Comparison of ENCODE assay signal across 16 cellular contexts in the genomic region with DNA sequence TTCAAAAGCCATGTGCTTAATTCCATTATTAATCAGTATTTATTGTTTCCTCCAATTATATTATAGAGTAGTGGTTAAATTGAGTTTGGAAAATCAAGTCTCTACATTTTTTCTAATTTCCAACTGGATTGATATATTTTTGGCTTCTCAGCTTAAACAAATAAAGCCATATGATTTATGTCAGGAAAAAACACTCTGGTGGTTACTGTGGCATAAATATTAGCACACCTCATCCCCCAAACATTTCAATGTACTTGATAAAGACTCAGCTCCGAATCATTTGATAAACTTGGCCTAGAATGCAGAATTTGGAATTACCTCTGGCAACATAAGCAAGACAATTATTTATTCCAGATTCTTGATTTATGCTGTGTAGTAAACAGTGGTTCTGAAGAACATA.
DNase-seq lines count a peak whose midpoint lies in the region; ATAC-seq, FAIRE-seq and TF ChIP-seq lines count a peak whose summit lies in the region.
"Had no signal": no experiment of that assay in that cellular context is flagged by ENCODE, and none has a peak within 500 bp of the region (broad histone marks: within the 10 kb centered on the region; RNA-seq: fewer than 3 reads in every experiment).

No MANE protein-coding gene starts in this region.

- H3K9me2 ChIP-seq in SK-N-SH: no peaks in the 10 kb centered on the region

- peaks cover 19% of the 10 kb centered on the region for H3K4me1 Mint-ChIP-seq in mesothelial cell of epicardium
- H3K4me1 Mint-ChIP-seq: CD4-positive, CD25-positive, alpha-beta regulatory T cell had no signal

- TF ChIP-seq RAD21 in SK-N-SH (IDR thresholded peaks at IDR 0.05; ENCODE audit: low read length): no peak

- no peak for TF ChIP-seq EP300 in SK-N-SH (IDR thresholded peaks at IDR 0.05; ENCODE audit: borderline replicate concordance in 1 of 2, low read depth in 1 of 2, low read length in 1 of 2)

- H3K27me3 ChIP-seq in SK-N-SH (ENCODE audit: insufficient read depth) (no peaks in the 10 kb centered on the region), pancreas (no peaks in the 10 kb centered on the region), spleen (replicated peaks in 1 of 7) (no peaks in the 10 kb centered on the region)

- H3K27ac Mint-ChIP-seq in mesothelial cell of epicardium: peak overlapping the region; percentile 35
- H3K27ac Mint-ChIP-seq: CD4-positive, CD25-positive, alpha-beta regulatory T cell had no signal

- H4K20me1 ChIP-seq in SK-N-SH (ENCODE audit: insufficient read depth): no peaks in the 10 kb centered on the region

- H3F3A ChIP-seq in SK-N-SH (replicated peaks; ENCODE audit: insufficient read depth): no peaks in the 10 kb centered on the region

- CTCF ChIA-PET in SK-N-SH (lab: Yijun Ruan, JAX): no interaction called here

- H3K4me3 ChIP-seq in SK-N-SH (ENCODE audit: low read depth in 2 of 2, low read length in 1 of 2): no peak overlapping the region
- no peak overlapping the region for H3K4me3 ChIP-seq in choroid plexus epithelial cell (ENCODE audit: low read depth, low read length)
- H3K4me3 ChIP-seq in pancreas: no peak overlapping the region
- H3K4me3 ChIP-seq in spleen: no peak overlapping the region

- no peaks in the 10 kb centered on the region for H3K4me1 ChIP-seq in SK-N-SH (ENCODE audit: control insufficient read depth in 1 of 2, insufficient read depth in 2 of 2, low read depth in 1 of 2, low read length in 1 of 2)
- no peaks in the 10 kb centered on the region for H3K4me1 ChIP-seq in pancreas
- H3K4me1 ChIP-seq in spleen: no peaks in the 10 kb centered on the region

- no peaks in the 10 kb centered on the region for H3K79me2 ChIP-seq in SK-N-SH (ENCODE audit: insufficient read depth)

- no peak overlapping the region for H3K27ac ChIP-seq in SK-N-SH (ENCODE audit: low read depth in 2 of 2, low read length in 1 of 2)
- H3K27ac ChIP-seq in pancreas: no peak overlapping the region
- H3K27ac ChIP-seq in spleen: no peak overlapping the region

- TF ChIP-seq CTCF in SK-N-SH (IDR thresholded peaks at IDR 0.05): no peak
- no peak for TF ChIP-seq CTCF in choroid plexus epithelial cell (conservative IDR thresholded peaks at IDR 0.05; ENCODE audit: low read depth, low read length)
- TF ChIP-seq CTCF in mesothelial cell of epicardium (IDR thresholded peaks at IDR 0.05; ENCODE audit: unreplicated experiment): no peak
- TF ChIP-seq CTCF in pancreas (IDR thresholded peaks at IDR 0.05): no peak
- no peak for TF ChIP-seq CTCF in spleen (IDR thresholded peaks at IDR 0.05 in 8 of 11, conservative IDR thresholded peaks at IDR 0.05 in 3 of 11)

- POLR2A ChIA-PET in SK-N-SH (lab: Yijun Ruan, JAX): no interaction called here

- H3K4me3 Mint-ChIP-seq in mesothelial cell of epicardium: no peak overlapping the region
- H3K4me3 Mint-ChIP-seq: CD4-positive, CD25-positive, alpha-beta regulatory T cell had no signal

- no peak for ATAC-seq in pancreas
- ATAC-seq: Right ventricle myocardium inferior had no signal

- H3K9ac ChIP-seq in SK-N-SH: no peak overlapping the region

- H3K9me3 Mint-ChIP-seq in mesothelial cell of epicardium: peaks cover 10% of the 10 kb centered on the region

- no peak for TF ChIP-seq POLR2A in spleen (IDR thresholded peaks at IDR 0.05)

- intact Hi-C loops in pancreas (cut with DNase I) (no loop called here), spleen (cut with DNase I; ENCODE audit: low total_unique reads) (no loop called here)

- no peak overlapping the region for H2AFZ ChIP-seq in SK-N-SH (ENCODE audit: low read depth)

- H3K4me2 ChIP-seq in SK-N-SH: no peak overlapping the region

- FAIRE-seq in pancreas (lab: Jason Lieb, UNC): no peak

- no peaks in the 10 kb centered on the region for H3K27me3 Mint-ChIP-seq in mesothelial cell of epicardium (ENCODE audit: low read depth)
- H3K27me3 Mint-ChIP-seq: CD4-positive, CD25-positive, alpha-beta regulatory T cell had no signal

- H3K36me3 Mint-ChIP-seq in mesothelial cell of epicardium: peaks cover 3% of the 10 kb centered on the region
- H3K36me3 Mint-ChIP-seq: CD4-positive, CD25-positive, alpha-beta regulatory T cell had no signal

- WGBS in SK-N-SH (ENCODE audit: low lambda C conversion rate): 26% methylated on average over 1 of the region's 1 CpG
- WGBS in pancreas, 2 donors: 16 to 18% methylated on average over 1 of the region's 1 CpG
- WGBS in spleen, 5 donors: 40 to 76% (median 52%) methylated on average over 1 of the region's 1 CpG

- H3K36me3 ChIP-seq in SK-N-SH (replicated peaks in 1 of 2; ENCODE audit: control insufficient read depth in 1 of 2, insufficient read depth in 2 of 2, low read length in 1 of 2): no peaks in the 10 kb centered on the region
- H3K36me3 ChIP-seq in pancreas: no peaks in the 10 kb centered on the region
- H3K36me3 ChIP-seq in spleen: no peaks in the 10 kb centered on the region

- DNase-seq in HCEC 1CT (peak; percentile 13), SK-N-SH (no peak), choroid plexus epithelial cell (ENCODE audit: low read depth) (peak; percentile 28), mesothelial cell of epicardium (ENCODE audit: low spot score in 2 of 2, unreplicated experiment in 2 of 2) (no peak), pancreas (no peak), spleen (no peak), medulla oblongata (ENCODE audit: extremely low spot score) (no peak)
- DNase-seq in activated naive CD4-positive, alpha-beta T cell (lab: John Stamatoyannopoulos, UW): no peak
- DNase-seq: CD4-positive, CD25-positive, alpha-beta regulatory T cell; DND-41; GOT3; IMR-90; Kasumi-1; MV-4-11; NCI-H2107 had no signal

- peaks cover 3% of the 10 kb centered on the region; the same call in 1 of the 2 replicates for H3K9me3 ChIP-seq in SK-N-SH
- no peaks in the 10 kb centered on the region for H3K9me3 ChIP-seq in pancreas
- H3K9me3 ChIP-seq in spleen: peaks cover 0 to 6% (median 0%) of the 10 kb centered on the region in 8 donors

TF ChIP-seq in SK-N-SH, 30 proteins besides CTCF, POLR2A, EP300 and RAD21:
- 0 out of 2 replicates have a peak, but pooled peaks have one; percentile 10 for TF ChIP-seq JUND (IDR thresholded peaks at IDR 0.05)
- TF ChIP-seq POLR2AphosphoS5 (IDR thresholded peaks at IDR 0.05; ENCODE audit: low read depth, low read length): no peak
- peak; percentile 34; the same call in 1 of the 2 replicates for TF ChIP-seq PBX3 (IDR thresholded peaks at IDR 0.05)
- peak; percentile 33; the same call in 1 of the 2 replicates for TF ChIP-seq NFIC (IDR thresholded peaks at IDR 0.05; ENCODE audit: borderline replicate concordance)
- 0 out of 2 replicates have a peak, but pooled peaks have one; percentile 26 for TF ChIP-seq TCF12 (IDR thresholded peaks at IDR 0.05)

Comparison
In these comparisons a context has a peak if more than half of its experiments do, and no peak if none do; other contexts are left out.
1. DNase-seq: peak in HCEC 1CT (single experiment) and choroid plexus epithelial cell (single experiment); none in SK-N-SH (single experiment), mesothelial cell of epicardium (0 of 2), pancreas (0 of 6), spleen (single experiment), activated naive CD4-positive, alpha-beta T cell (0 of 4) and medulla oblongata (single experiment).